Comparison of ENCODE assay signal across 10 cellular contexts in the genomic region with DNA sequence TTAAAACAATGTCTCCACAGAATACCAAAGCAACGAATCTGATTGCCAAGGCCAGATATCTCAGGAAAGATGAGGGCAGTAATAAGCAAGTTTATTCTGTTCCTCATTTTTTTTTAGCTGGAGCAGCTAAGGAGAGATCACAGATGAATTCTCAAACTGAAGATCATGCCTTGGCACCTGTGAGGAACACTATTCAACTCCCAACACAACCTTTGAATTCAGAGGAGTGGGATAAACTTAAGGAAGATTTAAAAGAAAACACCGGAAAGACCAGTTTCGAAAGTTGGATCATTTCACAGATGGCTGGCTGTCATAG. TPM values are rescaled to one million over a fixed set of nuclear protein-coding genes. Genes with fewer than 3 reads are reported as not detected.
DNase-seq lines count a peak whose midpoint lies in the region; ATAC-seq, FAIRE-seq and TF ChIP-seq lines count a peak whose summit lies in the region.
"Had no signal": no experiment of that assay in that cellular context is flagged by ENCODE, and none has a peak within 500 bp of the region (broad histone marks: within the 10 kb centered on the region; RNA-seq: fewer than 3 reads in every experiment).

No MANE protein-coding gene starts in this region.

- H2AFZ ChIP-seq in astrocyte (ENCODE audit: low read depth, low read length) = peak overlapping the region; percentile 97

- H4K20me1 ChIP-seq in astrocyte (ENCODE audit: insufficient read depth, low read length) = no peaks in the 10 kb centered on the region

- peak overlapping the region; percentile 91 for H3K4me3 Mint-ChIP-seq in astrocyte (ENCODE audit: unreplicated experiment)

- no peak for TF ChIP-seq CTCF in cardiac muscle cell (IDR thresholded peaks at IDR 0.05; ENCODE audit: low read depth, low read length)
- no peak for TF ChIP-seq CTCF in astrocyte (IDR thresholded peaks at IDR 0.05; ENCODE audit: insufficient read depth, low read depth, low read length)
- no peak for TF ChIP-seq CTCF in lower lobe of right lung (IDR thresholded peaks at IDR 0.05)

- intact Hi-C loops in Right ventricle myocardium superior (cut with DNase I) = loop anchor here (5.0 kb wide), 1 partner anchor 289 kb away; no protein-coding TSS in a partner anchor
- intact Hi-C loops in lower lobe of right lung (cut with DNase I) = no loop called here
- intact Hi-C loops in sciatic nerve (cut with DNase I) = no loop called here

- peak overlapping the region; percentile 99 for H3K27ac Mint-ChIP-seq in astrocyte (ENCODE audit: unreplicated experiment)

- H3K27me3 Mint-ChIP-seq in astrocyte (ENCODE audit: low read depth, unreplicated experiment) = no peaks in the 10 kb centered on the region

- H3K36me3 ChIP-seq in cardiac muscle cell (no peaks in the 10 kb centered on the region), astrocyte (ENCODE audit: insufficient read depth, low read length) (no peaks in the 10 kb centered on the region), lower lobe of right lung (peaks cover 7% of the 10 kb centered on the region), urinary bladder (ENCODE audit: insufficient read depth) (no peaks in the 10 kb centered on the region)

- H3K27ac ChIP-seq in cardiac muscle cell (peak overlapping the region; percentile 97), astrocyte (ENCODE audit: low read depth, low read length) (peak overlapping the region; percentile 98), lower lobe of right lung (peak overlapping the region; percentile 97), urinary bladder (ENCODE audit: low read depth) (no peak overlapping the region)

- FAIRE-seq in astrocyte (lab: Jason Lieb, UNC) = no peak
- FAIRE-seq: colon had no signal

- peak overlapping the region; percentile 94 for H3K4me2 ChIP-seq in astrocyte (ENCODE audit: low read length)

- peak overlapping the region; percentile 92 for H3K9ac ChIP-seq in astrocyte (ENCODE audit: low read length)

- H3K4me1 Mint-ChIP-seq in astrocyte (ENCODE audit: low read depth, unreplicated experiment) = peaks cover 16% of the 10 kb centered on the region

- H3K9me3 Mint-ChIP-seq in astrocyte (ENCODE audit: unreplicated experiment) = no peaks in the 10 kb centered on the region

- DNase-seq in cardiac muscle cell (ENCODE audit: low read depth in 1 of 2, low spot score in 1 of 2) = no peak
- DNase-seq in Right ventricle myocardium superior = no peak
- DNase-seq in astrocyte (ENCODE audit: low read depth) = no peak
- DNase-seq in lower lobe of right lung = no peak
- no peak for DNase-seq in sciatic nerve (ENCODE audit: low spot score)
- DNase-seq in DMS153 treated with DMSO at 0.1 percent for 48 hours (lab: John Stamatoyannopoulos, UW; ENCODE audit: unreplicated experiment) = no peak
- DNase-seq: KBM-7 had no signal

- ATAC-seq in Right ventricle myocardium superior (ENCODE audit: poor library complexity) (no peak), lower lobe of right lung (no peak), sciatic nerve (no peak), GM18867 (IDR thresholded peaks at IDR 0.05; ENCODE audit: unreplicated experiment) (no peak)

- WGBS in urinary bladder = 52% methylated on average over 3 of the region's 3 CpGs

- H3K27me3 ChIP-seq in cardiac muscle cell (no peaks in the 10 kb centered on the region), astrocyte (ENCODE audit: insufficient read depth, low read length) (no peaks in the 10 kb centered on the region), lower lobe of right lung (ENCODE audit: low read depth) (no peaks in the 10 kb centered on the region)

- peaks cover 47% of the 10 kb centered on the region for H3K79me2 ChIP-seq in astrocyte (ENCODE audit: insufficient read depth, low read length)

- H3K9me3 ChIP-seq in cardiac muscle cell (ENCODE audit: low read depth) (no peaks in the 10 kb centered on the region), astrocyte (ENCODE audit: insufficient read depth, low read depth, low read length) (no peaks in the 10 kb centered on the region), lower lobe of right lung (no peaks in the 10 kb centered on the region)

- H3K36me3 Mint-ChIP-seq in astrocyte (ENCODE audit: low read depth, unreplicated experiment) = peaks cover 4% of the 10 kb centered on the region

- H3K4me3 ChIP-seq in cardiac muscle cell (peak overlapping the region; percentile 89), astrocyte (ENCODE audit: insufficient read depth, low read depth, low read length) (peak overlapping the region; percentile 85), lower lobe of right lung (peak overlapping the region; percentile 81), urinary bladder (ENCODE audit: low read depth, low read length) (peak overlapping the region; percentile 73)

- H3K4me1 ChIP-seq in cardiac muscle cell (ENCODE audit: low read depth) (no peaks in the 10 kb centered on the region), astrocyte (ENCODE audit: insufficient read depth, low read length) (peaks cover 9% of the 10 kb centered on the region), lower lobe of right lung (peaks cover 30% of the 10 kb centered on the region), urinary bladder (ENCODE audit: insufficient read depth) (no peaks in the 10 kb centered on the region)

RNA-seq across cellular contexts. Expression of a gene that starts 1.0 kb away (rescaled TPM):
- total RNA-seq in cardiac muscle cell (29.3 and 40.5 TPM in 2 replicates), Right ventricle myocardium superior (17.7 TPM), astrocyte (27.8 and 32.4 TPM in 2 replicates), lower lobe of right lung (22.4 TPM), urinary bladder (28.8 TPM), sciatic nerve (16.5 TPM)
- polyA plus RNA-seq in cardiac muscle cell (28.4 and 33.0 TPM in 2 replicates), urinary bladder (12.4 TPM)

RNA-seq across cellular contexts. Expression of a gene that starts 1.6 kb away (rescaled TPM):
- 5.8 and 12.5 TPM in 2 replicates for total RNA-seq in cardiac muscle cell
- polyA plus RNA-seq in cardiac muscle cell = 22.0 and 35.3 TPM in 2 replicates
- total RNA-seq in Right ventricle myocardium superior = 25.1 TPM
- 24.4 and 28.3 TPM in 2 replicates for total RNA-seq in astrocyte
- 41.4 TPM for total RNA-seq in lower lobe of right lung
- 66.2 TPM for total RNA-seq in urinary bladder
- polyA plus RNA-seq in urinary bladder = 28.3 TPM
- total RNA-seq in sciatic nerve = 33.8 TPM
